ENCODE assay signal across 24 cellular contexts in the genomic region with DNA sequence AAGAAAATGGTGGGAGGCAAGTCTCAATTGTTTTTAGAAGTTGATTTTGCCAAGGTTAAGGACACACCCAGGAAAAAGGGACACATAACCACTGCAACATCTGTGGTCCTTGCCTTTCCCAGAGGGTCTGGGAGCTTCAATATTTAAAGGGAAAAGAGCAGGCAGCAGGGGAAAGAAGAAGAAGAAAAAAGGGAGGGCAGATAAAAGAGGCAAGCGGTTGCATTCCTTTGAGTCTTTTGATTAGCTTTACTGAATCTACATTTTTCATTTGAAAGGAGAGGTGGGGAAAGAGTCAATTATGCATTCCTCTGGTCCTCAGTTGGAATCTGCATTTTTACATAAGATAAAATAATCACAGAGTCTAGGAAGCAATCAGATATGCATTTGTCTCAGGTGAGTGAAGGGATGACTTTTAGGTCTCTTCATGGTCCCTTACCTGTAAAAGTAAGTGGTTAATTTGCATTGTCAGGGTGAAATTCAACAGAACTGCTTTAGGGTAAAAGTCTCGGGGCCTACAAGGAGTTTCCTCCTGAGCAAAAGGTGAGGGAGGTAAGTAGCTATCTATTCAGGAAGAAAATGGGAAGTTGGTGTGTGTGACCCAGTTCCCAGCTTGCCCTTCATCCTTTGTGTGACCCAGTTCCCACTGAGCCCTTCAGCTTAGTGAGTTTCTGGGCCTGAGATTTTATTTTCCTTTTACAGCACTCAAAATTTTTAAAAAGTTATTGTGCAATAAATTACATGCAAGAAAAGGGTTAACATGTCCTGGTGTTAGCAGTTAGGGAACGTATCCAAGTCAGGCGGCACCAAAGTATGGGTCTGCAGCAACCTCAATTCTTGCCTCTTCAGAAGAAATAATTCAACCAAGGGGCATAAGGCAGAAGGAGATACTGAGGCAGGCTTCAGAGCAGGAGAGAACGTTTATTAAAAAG.
"Had no signal": no experiment of that assay in that cellular context is flagged by ENCODE, and none has a peak within 500 bp of the region (broad histone marks: within the 10 kb centered on the region; RNA-seq: fewer than 3 reads in every experiment).

No MANE protein-coding gene starts in this region.

- H3K4me1 Mint-ChIP-seq: activated CD4-positive, alpha-beta T cell treated with anti-CD3 and anti-CD28 coated beads, Interleukin-2, amount 10 ng/mL, durations not matched to agents 24 days and 14 days; activated CD8-positive, alpha-beta memory T cell treated with anti-CD3 and anti-CD28 coated beads, Interleukin-2, amount 10 ng/mL, durations not matched to agents 7 days and 5 days had no signal

- DNase-seq: activated CD4-positive, alpha-beta T cell treated with anti-CD3 and anti-CD28 coated beads, Interleukin-2, amount 10 ng/mL, durations not matched to agents 24 days and 14 days; activated CD4-positive, alpha-beta T cell treated with anti-CD3 and anti-CD28 coated beads, Interleukin-2, amount 50 U/mL, for 48 hours; activated CD4-positive, CD25-positive, alpha-beta regulatory T cell treated with anti-CD3 and anti-CD28 coated beads, Interleukin-2, amount 50 U/mL, for 72 hours; activated CD8-positive, alpha-beta memory T cell treated with anti-CD3 and anti-CD28 coated beads, Interleukin-2, amount 10 ng/mL, durations not matched to agents 7 days and 5 days; activated gamma-delta T cell; activated naive CD4-positive, alpha-beta T cell treated with anti-CD3 and anti-CD28 coated beads for 36 hours; activated T-cell treated with anti-CD3 and anti-CD28 coated beads, Interleukin-2, amount 50 U/mL, for 24 hours; amygdala; brain microvascular endothelial cell; caudate nucleus; MG63; NCI-H1105; NCI-H1436; NCI-H1694 treated with DMSO at 0.1 percent for 48 hours; NCI-H2081; NCI-H446; NCI-H524; PC-3; SHP77; SW 1271 had no signal

- H3K27ac ChIP-seq: brain microvascular endothelial cell, SJSA1 had no signal

- H3K4me1 ChIP-seq: SJSA1 had no signal

- H3K27me3 ChIP-seq: brain microvascular endothelial cell, SJSA1 had no signal

- H3K9me3 ChIP-seq: MG63, SJSA1 had no signal

- H3K36me3 Mint-ChIP-seq: activated CD8-positive, alpha-beta memory T cell treated with anti-CD3 and anti-CD28 coated beads, Interleukin-2, amount 10 ng/mL, durations not matched to agents 7 days and 5 days had no signal

- ATAC-seq: activated CD8-positive, alpha-beta memory T cell treated with anti-CD3 and anti-CD28 coated beads, Interleukin-2, amount 10 ng/mL, durations not matched to agents 7 days and 5 days; PC-3; SK-N-SH treated with all-trans-retinoic acid at 6 μM for 48 hours had no signal

- H3K36me3 ChIP-seq: brain microvascular endothelial cell, MG63, SJSA1 had no signal

- H3K9me3 Mint-ChIP-seq: activated CD4-positive, alpha-beta T cell treated with anti-CD3 and anti-CD28 coated beads, Interleukin-2, amount 10 ng/mL, durations not matched to agents 24 days and 14 days; activated naive CD4-positive, alpha-beta T cell treated with anti-CD3 and anti-CD28 coated beads for 36 hours; activated T-cell treated with anti-CD3 and anti-CD28 coated beads, Interleukin-2, amount 50 U/mL, for 24 hours; T-helper 2 cell treated with Interferon-gamma antibody and Interleukin-4, amounts not matched to agents 5 μg/mL and 100 μg/mL, for 36 hours had no signal

- H3K4me3 ChIP-seq: MG63, SJSA1 had no signal

- H3K4me3 Mint-ChIP-seq: activated CD4-positive, alpha-beta T cell treated with anti-CD3 and anti-CD28 coated beads, Interleukin-2, amount 10 ng/mL, durations not matched to agents 24 days and 14 days; activated CD8-positive, alpha-beta memory T cell treated with anti-CD3 and anti-CD28 coated beads, Interleukin-2, amount 10 ng/mL, durations not matched to agents 7 days and 5 days; activated naive CD4-positive, alpha-beta T cell treated with anti-CD3 and anti-CD28 coated beads for 36 hours; activated naive CD8-positive, alpha-beta T cell; activated T-cell treated with anti-CD3 and anti-CD28 coated beads, Interleukin-2, amount 50 U/mL, for 24 hours; T-helper 2 cell treated with Interferon-gamma antibody and Interleukin-4, amounts not matched to agents 5 μg/mL and 100 μg/mL, for 36 hours had no signal

- H3K27ac Mint-ChIP-seq: activated CD4-positive, alpha-beta T cell treated with anti-CD3 and anti-CD28 coated beads, Interleukin-2, amount 10 ng/mL, durations not matched to agents 24 days and 14 days; activated CD8-positive, alpha-beta memory T cell treated with anti-CD3 and anti-CD28 coated beads, Interleukin-2, amount 10 ng/mL, durations not matched to agents 7 days and 5 days; activated naive CD4-positive, alpha-beta T cell treated with anti-CD3 and anti-CD28 coated beads for 36 hours; activated naive CD8-positive, alpha-beta T cell; activated T-cell treated with anti-CD3 and anti-CD28 coated beads, Interleukin-2, amount 50 U/mL, for 24 hours; T-helper 2 cell treated with Interferon-gamma antibody and Interleukin-4, amounts not matched to agents 5 μg/mL and 100 μg/mL, for 36 hours had no signal
